In genomic region chr15:23647001-23647295, GRCh38 we compare ENCODE assay signal across 1 cellular context.
TF ChIP-seq lines count a peak whose summit lies in the region.

No MANE protein-coding gene starts in this region.

TF ChIP-seq in IMR-90, 13 proteins besides CTCF, POLR2A, EP300 and RAD21 (continued from another document):
- TF ChIP-seq RCOR1 (IDR thresholded peaks at IDR 0.05; ENCODE audit: insufficient replicate concordance, low read length) (no peak), CEBPB (IDR thresholded peaks at IDR 0.05; ENCODE audit: low read depth, low read length) (no peak), SMC3 (IDR thresholded peaks at IDR 0.05; ENCODE audit: low read depth, low read length) (no peak), MAZ (IDR thresholded peaks at IDR 0.05; ENCODE audit: borderline replicate concordance, low read depth, low read length) (no peak)
